1 cellular context compared by ENCODE assay signal in genomic region chr18:76401496-76401895, GRCh38.
TF ChIP-seq lines count a peak whose summit lies in the region.

No MANE protein-coding gene starts in this region.

TF ChIP-seq in WTC11, 78 proteins besides CTCF, POLR2A, EP300 and RAD21 (continued from another document):
- TF ChIP-seq, protein P1, sequence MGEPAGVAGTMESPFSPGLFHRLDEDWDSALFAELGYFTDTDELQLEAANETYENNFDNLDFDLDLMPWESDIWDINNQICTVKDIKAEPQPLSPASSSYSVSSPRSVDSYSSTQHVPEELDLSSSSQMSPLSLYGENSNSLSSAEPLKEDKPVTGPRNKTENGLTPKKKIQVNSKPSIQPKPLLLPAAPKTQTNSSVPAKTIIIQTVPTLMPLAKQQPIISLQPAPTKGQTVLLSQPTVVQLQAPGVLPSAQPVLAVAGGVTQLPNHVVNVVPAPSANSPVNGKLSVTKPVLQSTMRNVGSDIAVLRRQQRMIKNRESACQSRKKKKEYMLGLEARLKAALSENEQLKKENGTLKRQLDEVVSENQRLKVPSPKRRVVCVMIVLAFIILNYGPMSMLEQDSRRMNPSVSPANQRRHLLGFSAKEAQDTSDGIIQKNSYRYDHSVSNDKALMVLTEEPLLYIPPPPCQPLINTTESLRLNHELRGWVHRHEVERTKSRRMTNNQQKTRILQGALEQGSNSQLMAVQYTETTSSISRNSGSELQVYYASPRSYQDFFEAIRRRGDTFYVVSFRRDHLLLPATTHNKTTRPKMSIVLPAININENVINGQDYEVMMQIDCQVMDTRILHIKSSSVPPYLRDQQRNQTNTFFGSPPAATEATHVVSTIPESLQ (CRISPR knock-in tag; IDR thresholded peaks at IDR 0.05) = no peak
- no peak for TF ChIP-seq FOXK1 (CRISPR knock-in tag; IDR thresholded peaks at IDR 0.05)
- TF ChIP-seq NR3C1 (CRISPR knock-in tag; conservative IDR thresholded peaks at IDR 0.05; ENCODE audit: low read depth) = no peak
- no peak for TF ChIP-seq NFATC4 (CRISPR knock-in tag; IDR thresholded peaks at IDR 0.05)
- no peak for TF ChIP-seq E2F4 (CRISPR knock-in tag; IDR thresholded peaks at IDR 0.05; ENCODE audit: borderline replicate concordance, low read depth)
- TF ChIP-seq, protein P2, sequence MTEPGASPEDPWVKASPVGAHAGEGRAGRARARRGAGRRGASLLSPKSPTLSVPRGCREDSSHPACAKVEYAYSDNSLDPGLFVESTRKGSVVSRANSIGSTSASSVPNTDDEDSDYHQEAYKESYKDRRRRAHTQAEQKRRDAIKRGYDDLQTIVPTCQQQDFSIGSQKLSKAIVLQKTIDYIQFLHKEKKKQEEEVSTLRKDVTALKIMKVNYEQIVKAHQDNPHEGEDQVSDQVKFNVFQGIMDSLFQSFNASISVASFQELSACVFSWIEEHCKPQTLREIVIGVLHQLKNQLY (CRISPR knock-in tag; IDR thresholded peaks at IDR 0.05) = no peak
- no peak for TF ChIP-seq GABPB1 (CRISPR knock-in tag; IDR thresholded peaks at IDR 0.05)
- TF ChIP-seq ZSCAN18 (CRISPR knock-in tag; IDR thresholded peaks at IDR 0.05) = no peak
- no peak for TF ChIP-seq ZNF416 (CRISPR knock-in tag; IDR thresholded peaks at IDR 0.05)
- TF ChIP-seq ZNF232 (CRISPR knock-in tag; IDR thresholded peaks at IDR 0.05) = no peak
- TF ChIP-seq OVOL2 (CRISPR knock-in tag; IDR thresholded peaks at IDR 0.05; ENCODE audit: borderline replicate concordance) = no peak
- TF ChIP-seq, protein P3, sequence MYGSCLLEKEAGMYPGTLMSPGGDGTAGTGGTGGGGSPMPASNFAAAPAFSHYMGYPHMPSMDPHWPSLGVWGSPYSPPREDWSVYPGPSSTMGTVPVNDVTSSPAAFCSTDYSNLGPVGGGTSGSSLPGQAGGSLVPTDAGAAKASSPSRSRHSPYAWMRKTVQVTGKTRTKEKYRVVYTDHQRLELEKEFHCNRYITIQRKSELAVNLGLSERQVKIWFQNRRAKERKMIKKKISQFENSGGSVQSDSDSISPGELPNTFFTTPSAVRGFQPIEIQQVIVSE (CRISPR knock-in tag; IDR thresholded peaks at IDR 0.05; ENCODE audit: borderline replicate concordance) = no peak
